9 cellular contexts compared by ENCODE assay signal in the genomic region with DNA sequence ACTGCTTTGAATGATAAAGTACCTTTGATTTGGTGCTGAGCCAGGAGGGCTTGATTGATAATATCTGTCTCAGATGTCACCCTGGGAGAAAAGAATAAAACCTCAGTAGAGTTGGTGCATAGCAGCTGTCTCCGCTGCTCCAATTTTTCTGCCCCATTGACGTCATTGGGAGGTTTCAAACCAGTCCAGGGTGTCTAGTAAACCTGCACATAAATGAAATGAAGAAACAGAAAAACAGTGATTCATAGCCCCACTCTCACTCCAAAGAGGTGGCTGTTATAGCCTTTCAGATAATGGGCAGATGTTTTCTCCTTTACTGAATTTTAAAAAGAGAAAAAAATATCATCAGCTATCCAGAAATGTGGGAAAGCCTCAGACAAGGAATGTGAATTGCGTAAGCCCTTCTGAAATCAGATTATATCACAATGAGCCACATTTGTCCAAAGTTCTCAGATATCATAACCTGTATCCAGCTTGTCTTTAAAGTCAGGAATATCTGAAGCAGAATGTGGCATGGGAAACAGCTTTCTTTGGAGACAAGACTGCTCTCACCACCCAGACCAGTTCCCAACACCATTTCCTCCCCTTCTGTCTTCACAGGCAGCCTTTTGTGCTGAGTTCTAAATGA.
DNase-seq lines count a peak whose midpoint lies in the region; ATAC-seq, FAIRE-seq and TF ChIP-seq lines count a peak whose summit lies in the region.
"Had no signal": no experiment of that assay in that cellular context is flagged by ENCODE, and none has a peak within 500 bp of the region (broad histone marks: within the 10 kb centered on the region; RNA-seq: fewer than 3 reads in every experiment).

No MANE protein-coding gene starts in this region.

- H3K9me3 ChIP-seq in gastrocnemius medialis = no peaks in the 10 kb centered on the region

- TF ChIP-seq POLR2A in gastrocnemius medialis (IDR thresholded peaks at IDR 0.05) (no peak), erythroblast (IDR thresholded peaks at IDR 0.05; ENCODE audit: low read length) (no peak)

- DNase-seq in GM03348 (ENCODE audit: low spot score) (peak; percentile 66), SHP77 (lab: John Stamatoyannopoulos, UW) (peak; percentile 95 to 96), bronchial epithelial cell (ENCODE audit: low read depth) (peak; percentile 8), gastrocnemius medialis (peak in 1 of 2 donors; percentile 21), DMS114 treated with DMSO at 0.1 percent for 48 hours (lab: John Stamatoyannopoulos, UW; ENCODE audit: unreplicated experiment) (no peak), erythroblast (lab: John Stamatoyannopoulos, UW) (no peak), OCI-M1 (lab: John Stamatoyannopoulos, UW) (no peak)

- in situ Hi-C loops in gastrocnemius medialis (cut with MboI; ENCODE audit: low sequenced_read_pairs in 4 of 4) = no loop called here

- no peaks in the 10 kb centered on the region for H3K36me3 ChIP-seq in bronchial epithelial cell (ENCODE audit: control insufficient read depth, insufficient read depth, low read length)
- H3K36me3 ChIP-seq in gastrocnemius medialis = no peaks in the 10 kb centered on the region

- H3K27me3 ChIP-seq in bronchial epithelial cell (ENCODE audit: control insufficient read depth, insufficient read depth, low read length) = no peaks in the 10 kb centered on the region
- no peaks in the 10 kb centered on the region for H3K27me3 ChIP-seq in gastrocnemius medialis

- peak overlapping the region in 2 of 4 donors; percentile 1 to 10 for H3K27ac ChIP-seq in gastrocnemius medialis

- FAIRE-seq in bronchial epithelial cell (lab: Jason Lieb, UNC) = no peak

- ATAC-seq in gastrocnemius medialis = peak; percentile 50 to 84
- no peak for ATAC-seq in HG02973 (IDR thresholded peaks at IDR 0.05; ENCODE audit: unreplicated experiment)

- H3K4me3 ChIP-seq in bronchial epithelial cell (ENCODE audit: low read depth, low read length) (no peak overlapping the region), gastrocnemius medialis (no peak overlapping the region)
- H3K4me3 ChIP-seq: lung had no signal

- H3K4me1 ChIP-seq in gastrocnemius medialis = peaks cover 10 to 14% of the 10 kb centered on the region in 2 donors

- intact Hi-C loops in gastrocnemius medialis (cut with DNase I; ENCODE audit: low total_unique reads) = no loop called here

- TF ChIP-seq CTCF in bronchial epithelial cell (IDR thresholded peaks at IDR 0.05; ENCODE audit: insufficient read depth, low read length, severe bottlenecking) = no peak
- no peak for TF ChIP-seq CTCF in gastrocnemius medialis (IDR thresholded peaks at IDR 0.05 in 4 of 5, conservative IDR thresholded peaks at IDR 0.05 in 1 of 5)

Comparison
In these comparisons a context has a peak if more than half of its experiments do, and no peak if none do; other contexts are left out.
1. DNase-seq: peak in GM03348 (single experiment), SHP77 (2 of 2) and bronchial epithelial cell (single experiment); none in DMS114 treated with DMSO at 0.1 percent for 48 hours (single experiment), erythroblast (0 of 2) and OCI-M1 (single experiment).